ENCODE assay signal across 8 cellular contexts in the genomic region with DNA sequence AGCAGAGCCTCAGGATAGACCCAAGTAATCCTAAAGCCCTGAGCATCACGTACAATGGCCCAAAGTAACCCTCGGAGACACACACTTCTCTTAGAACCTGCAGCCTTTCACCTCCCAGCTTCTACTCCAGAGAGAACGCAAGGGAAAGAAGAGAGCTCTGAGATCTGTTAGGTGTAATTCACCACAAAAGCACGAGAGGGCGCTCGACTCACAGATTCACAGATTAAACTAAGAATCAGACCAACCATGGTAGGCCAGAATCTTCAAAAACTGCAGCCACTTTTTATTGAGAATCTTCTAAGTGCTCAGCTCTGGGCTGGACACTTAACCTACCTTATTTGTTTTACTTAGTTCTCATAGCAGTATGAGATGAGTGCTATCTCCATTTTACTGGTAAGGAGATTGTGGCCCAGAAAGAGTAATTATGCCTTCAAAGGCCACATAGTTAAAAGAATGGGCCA. TPM values are rescaled to one million over a fixed set of nuclear protein-coding genes. Genes with fewer than 3 reads are reported as not detected.
A peak's percentile ranks its signal among the peaks of the same experiment; 100 is the strongest.
DNase-seq lines count a peak whose midpoint lies in the region; ATAC-seq, FAIRE-seq and TF ChIP-seq lines count a peak whose summit lies in the region.

No MANE protein-coding gene starts in this region.

- H3K27ac Mint-ChIP-seq in T-helper 1 cell treated with Interleukin-12 subunit alpha and Interleukin-12 subunit beta and Interleukin-4 antibody, amounts not matched to agents 30 μg/mL and 1 μg/mL, for 36 hours = peak overlapping the region; percentile 95

- peak; percentile 95 for TF ChIP-seq CTCF in psoas muscle (IDR thresholded peaks at IDR 0.05)

- in situ Hi-C loops in Caki2 (cut with HindIII; ENCODE audit: low pct_unique_long_range_greater_than_20kb, low sequenced_read_pairs) = no loop called here

- peak; percentile 87 for DNase-seq in Caki2 (ENCODE audit: low read depth)
- peak; percentile 74 for DNase-seq in H54 (ENCODE audit: insufficient read length, low spot score)
- peak; percentile 78 for DNase-seq in NCI-H146 treated with DMSO at 0.1 percent for 48 hours (lab: John Stamatoyannopoulos, UW; ENCODE audit: unreplicated experiment)
- peak; percentile 11 to 97 (median 73) for DNase-seq in amygdala (lab: John Stamatoyannopoulos, UW)
- peak; percentile 66 for DNase-seq in left ventricle myocardium superior
- DNase-seq in psoas muscle = peak; percentile 74 to 81
- peak; percentile 94 for DNase-seq in ureter (ENCODE audit: low spot score)

- no peaks in the 10 kb centered on the region for H3K27me3 Mint-ChIP-seq in T-helper 1 cell treated with Interleukin-12 subunit alpha and Interleukin-12 subunit beta and Interleukin-4 antibody, amounts not matched to agents 30 μg/mL and 1 μg/mL, for 36 hours (ENCODE audit: low read depth)

- no peak for TF ChIP-seq POLR2A in H54 (IDR thresholded peaks at IDR 0.05; ENCODE audit: low read depth, low read length)

- H3K36me3 ChIP-seq in psoas muscle (ENCODE audit: insufficient read depth in 1 of 2, low read depth in 1 of 2) = peaks cover 0 to 21% of the 10 kb centered on the region in 2 donors

- peak; percentile 75 for FAIRE-seq in H54 (lab: Jason Lieb, UNC)

- peak overlapping the region; percentile 98 for H3K4me3 Mint-ChIP-seq in T-helper 1 cell treated with Interleukin-12 subunit alpha and Interleukin-12 subunit beta and Interleukin-4 antibody, amounts not matched to agents 30 μg/mL and 1 μg/mL, for 36 hours

- intact Hi-C loops in left ventricle myocardium superior (cut with micrococcal nuclease) (loop anchor here (2.0 kb wide), 1 partner anchor 38 kb away; no protein-coding TSS in a partner anchor), psoas muscle (cut with DNase I) (loop anchor here (1.0 to 5.0 kb wide), 3 partner anchors 37 to 84 kb away; no protein-coding TSS in a partner anchor)

- H3K9me3 ChIP-seq in psoas muscle = no peaks in the 10 kb centered on the region

- peak; percentile 74 for ATAC-seq in left ventricle myocardium superior
- peak; percentile 60 to 80 (median 74) for ATAC-seq in psoas muscle

- H3K36me3 Mint-ChIP-seq in T-helper 1 cell treated with Interleukin-12 subunit alpha and Interleukin-12 subunit beta and Interleukin-4 antibody, amounts not matched to agents 30 μg/mL and 1 μg/mL, for 36 hours (ENCODE audit: low read depth) = peaks cover 15% of the 10 kb centered on the region

- peak overlapping the region; percentile 100 for H3K4me3 ChIP-seq in psoas muscle

- H3K27me3 ChIP-seq in psoas muscle (ENCODE audit: insufficient read depth in 3 of 3, low read length in 2 of 3) = no peaks in the 10 kb centered on the region

- peaks cover 30% of the 10 kb centered on the region for H3K4me1 Mint-ChIP-seq in T-helper 1 cell treated with Interleukin-12 subunit alpha and Interleukin-12 subunit beta and Interleukin-4 antibody, amounts not matched to agents 30 μg/mL and 1 μg/mL, for 36 hours (ENCODE audit: low read depth)

- 0 to 1% (median 1%) methylated on average over 6 of the region's 6 CpGs for WGBS in psoas muscle, 3 donors

- no peaks in the 10 kb centered on the region for H3K9me3 Mint-ChIP-seq in T-helper 1 cell treated with Interleukin-12 subunit alpha and Interleukin-12 subunit beta and Interleukin-4 antibody, amounts not matched to agents 30 μg/mL and 1 μg/mL, for 36 hours

- peak overlapping the region; percentile 91 for H3K27ac ChIP-seq in psoas muscle

- H3K4me1 ChIP-seq in psoas muscle = peaks cover 19% of the 10 kb centered on the region

RNA-seq across cellular contexts. Expression of a gene that starts 1.3 kb away (rescaled TPM):
- 89.5 and 94.4 TPM in 2 replicates for total RNA-seq in Caki2 (2014; rRNA removed; shearing (Covaris generic); ENCODE audit: low replicate concordance)
- 36.4 TPM for total RNA-seq in left ventricle myocardium superior
- total RNA-seq in psoas muscle = 10 to 100 TPM; 38.5 to 71.6 (median 58.5) TPM
- polyA plus RNA-seq in psoas muscle = 10 to 100 TPM; 39.4 to 92.8 (median 64.5) TPM
- total RNA-seq in ureter = 71.7 TPM

RNA-seq across cellular contexts. Expression of a gene that starts 12.4 kb away (rescaled TPM):
- total RNA-seq in Caki2 (2014; rRNA removed; shearing (Covaris generic); ENCODE audit: low replicate concordance) = 0.57 and 0.96 TPM in 2 replicates
- 0.27 TPM for total RNA-seq in left ventricle myocardium superior
- total RNA-seq in psoas muscle = under 1 TPM in 3 of 4 donors, not detected in 1; 0.15 to 0.64 (median 0.19) TPM
- 1 to 10 TPM in 1 of 3 donors, under 1 TPM in 1, not detected in 1; 0.18 to 1.2 TPM for polyA plus RNA-seq in psoas muscle
- total RNA-seq in ureter = 1.9 TPM

RNA-seq across cellular contexts. Expression of a gene that starts 35.0 kb away (rescaled TPM):
- total RNA-seq in Caki2 (2014; rRNA removed; shearing (Covaris generic); ENCODE audit: low replicate concordance) = 27.9 and 32.8 TPM in 2 replicates
- total RNA-seq in left ventricle myocardium superior (4.4 TPM), psoas muscle (1 to 10 TPM; 2.0 to 3.5 (median 2.5) TPM), ureter (59.7 TPM)
- polyA plus RNA-seq in psoas muscle = 1 to 10 TPM in 2 of 3 donors, under 1 TPM in 1; 0.92 to 1.7 (median 1.6) TPM

Comparison
In these comparisons a context has a peak if more than half of its experiments do, and no peak if none do; other contexts are left out.
1. Peak in every context shown above with its lines: DNase-seq, ATAC-seq, H3K4me3 ChIP-seq and H3K27ac ChIP-seq.